In the genomic region with DNA sequence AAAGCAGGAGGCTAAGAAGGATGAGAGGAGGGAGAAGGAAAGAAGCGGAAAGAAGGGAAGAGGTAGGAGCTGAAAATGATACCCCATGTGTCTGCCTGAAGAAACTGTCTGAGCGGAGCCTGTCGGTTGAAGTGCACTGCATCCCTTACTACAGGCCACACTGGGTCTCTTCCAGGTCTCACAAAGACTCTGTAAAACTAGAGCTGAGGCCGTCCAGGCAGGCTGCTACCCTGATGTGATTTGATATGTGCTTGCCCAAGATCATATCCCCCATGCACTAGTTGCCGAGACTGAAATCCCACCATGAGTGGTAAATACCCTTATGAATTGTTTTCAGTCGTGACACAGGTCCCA, we compare ENCODE assay signal across 1 cellular context.
TF ChIP-seq lines count a peak whose summit lies in the region.

No MANE protein-coding gene starts in this region.

TF ChIP-seq in GM23338, 12 proteins besides CTCF, POLR2A, EP300 and RAD21 (continued from another document):
- TF ChIP-seq, protein P1, sequence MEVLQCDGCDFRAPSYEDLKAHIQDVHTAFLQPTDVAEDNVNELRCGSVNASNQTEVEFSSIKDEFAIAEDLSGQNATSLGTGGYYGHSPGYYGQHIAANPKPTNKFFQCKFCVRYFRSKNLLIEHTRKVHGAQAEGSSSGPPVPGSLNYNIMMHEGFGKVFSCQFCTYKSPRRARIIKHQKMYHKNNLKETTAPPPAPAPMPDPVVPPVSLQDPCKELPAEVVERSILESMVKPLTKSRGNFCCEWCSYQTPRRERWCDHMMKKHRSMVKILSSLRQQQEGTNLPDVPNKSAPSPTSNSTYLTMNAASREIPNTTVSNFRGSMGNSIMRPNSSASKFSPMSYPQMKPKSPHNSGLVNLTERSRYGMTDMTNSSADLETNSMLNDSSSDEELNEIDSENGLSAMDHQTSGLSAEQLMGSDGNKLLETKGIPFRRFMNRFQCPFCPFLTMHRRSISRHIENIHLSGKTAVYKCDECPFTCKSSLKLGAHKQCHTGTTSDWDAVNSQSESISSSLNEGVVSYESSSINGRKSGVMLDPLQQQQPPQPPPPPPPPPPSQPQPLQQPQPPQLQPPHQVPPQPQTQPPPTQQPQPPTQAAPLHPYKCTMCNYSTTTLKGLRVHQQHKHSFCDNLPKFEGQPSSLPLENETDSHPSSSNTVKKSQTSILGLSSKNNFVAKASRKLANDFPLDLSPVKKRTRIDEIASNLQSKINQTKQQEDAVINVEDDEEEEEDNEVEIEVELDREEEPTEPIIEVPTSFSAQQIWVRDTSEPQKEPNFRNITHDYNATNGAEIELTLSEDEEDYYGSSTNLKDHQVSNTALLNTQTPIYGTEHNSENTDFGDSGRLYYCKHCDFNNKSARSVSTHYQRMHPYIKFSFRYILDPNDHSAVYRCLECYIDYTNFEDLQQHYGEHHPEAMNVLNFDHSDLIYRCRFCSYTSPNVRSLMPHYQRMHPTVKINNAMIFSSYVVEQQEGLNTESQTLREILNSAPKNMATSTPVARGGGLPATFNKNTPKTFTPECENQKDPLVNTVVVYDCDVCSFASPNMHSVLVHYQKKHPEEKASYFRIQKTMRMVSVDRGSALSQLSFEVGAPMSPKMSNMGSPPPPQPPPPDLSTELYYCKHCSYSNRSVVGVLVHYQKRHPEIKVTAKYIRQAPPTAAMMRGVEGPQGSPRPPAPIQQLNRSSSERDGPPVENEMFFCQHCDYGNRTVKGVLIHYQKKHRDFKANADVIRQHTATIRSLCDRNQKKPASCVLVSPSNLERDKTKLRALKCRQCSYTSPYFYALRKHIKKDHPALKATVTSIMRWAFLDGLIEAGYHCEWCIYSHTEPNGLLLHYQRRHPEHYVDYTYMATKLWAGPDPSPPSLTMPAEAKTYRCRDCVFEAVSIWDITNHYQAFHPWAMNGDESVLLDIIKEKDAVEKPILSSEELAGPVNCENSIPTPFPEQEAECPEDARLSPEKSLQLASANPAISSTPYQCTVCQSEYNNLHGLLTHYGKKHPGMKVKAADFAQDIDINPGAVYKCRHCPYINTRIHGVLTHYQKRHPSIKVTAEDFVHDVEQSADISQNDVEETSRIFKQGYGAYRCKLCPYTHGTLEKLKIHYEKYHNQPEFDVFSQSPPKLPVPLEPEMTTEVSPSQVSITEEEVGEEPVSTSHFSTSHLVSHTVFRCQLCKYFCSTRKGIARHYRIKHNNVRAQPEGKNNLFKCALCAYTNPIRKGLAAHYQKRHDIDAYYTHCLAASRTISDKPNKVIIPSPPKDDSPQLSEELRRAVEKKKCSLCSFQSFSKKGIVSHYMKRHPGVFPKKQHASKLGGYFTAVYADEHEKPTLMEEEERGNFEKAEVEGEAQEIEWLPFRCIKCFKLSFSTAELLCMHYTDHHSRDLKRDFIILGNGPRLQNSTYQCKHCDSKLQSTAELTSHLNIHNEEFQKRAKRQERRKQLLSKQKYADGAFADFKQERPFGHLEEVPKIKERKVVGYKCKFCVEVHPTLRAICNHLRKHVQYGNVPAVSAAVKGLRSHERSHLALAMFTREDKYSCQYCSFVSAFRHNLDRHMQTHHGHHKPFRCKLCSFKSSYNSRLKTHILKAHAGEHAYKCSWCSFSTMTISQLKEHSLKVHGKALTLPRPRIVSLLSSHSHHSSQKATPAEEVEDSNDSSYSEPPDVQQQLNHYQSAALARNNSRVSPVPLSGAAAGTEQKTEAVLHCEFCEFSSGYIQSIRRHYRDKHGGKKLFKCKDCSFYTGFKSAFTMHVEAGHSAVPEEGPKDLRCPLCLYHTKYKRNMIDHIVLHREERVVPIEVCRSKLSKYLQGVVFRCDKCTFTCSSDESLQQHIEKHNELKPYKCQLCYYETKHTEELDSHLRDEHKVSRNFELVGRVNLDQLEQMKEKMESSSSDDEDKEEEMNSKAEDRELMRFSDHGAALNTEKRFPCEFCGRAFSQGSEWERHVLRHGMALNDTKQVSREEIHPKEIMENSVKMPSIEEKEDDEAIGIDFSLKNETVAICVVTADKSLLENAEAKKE (CRISPR knock-in tag; IDR thresholded peaks at IDR 0.05): no peak
- TF ChIP-seq, protein P2, sequence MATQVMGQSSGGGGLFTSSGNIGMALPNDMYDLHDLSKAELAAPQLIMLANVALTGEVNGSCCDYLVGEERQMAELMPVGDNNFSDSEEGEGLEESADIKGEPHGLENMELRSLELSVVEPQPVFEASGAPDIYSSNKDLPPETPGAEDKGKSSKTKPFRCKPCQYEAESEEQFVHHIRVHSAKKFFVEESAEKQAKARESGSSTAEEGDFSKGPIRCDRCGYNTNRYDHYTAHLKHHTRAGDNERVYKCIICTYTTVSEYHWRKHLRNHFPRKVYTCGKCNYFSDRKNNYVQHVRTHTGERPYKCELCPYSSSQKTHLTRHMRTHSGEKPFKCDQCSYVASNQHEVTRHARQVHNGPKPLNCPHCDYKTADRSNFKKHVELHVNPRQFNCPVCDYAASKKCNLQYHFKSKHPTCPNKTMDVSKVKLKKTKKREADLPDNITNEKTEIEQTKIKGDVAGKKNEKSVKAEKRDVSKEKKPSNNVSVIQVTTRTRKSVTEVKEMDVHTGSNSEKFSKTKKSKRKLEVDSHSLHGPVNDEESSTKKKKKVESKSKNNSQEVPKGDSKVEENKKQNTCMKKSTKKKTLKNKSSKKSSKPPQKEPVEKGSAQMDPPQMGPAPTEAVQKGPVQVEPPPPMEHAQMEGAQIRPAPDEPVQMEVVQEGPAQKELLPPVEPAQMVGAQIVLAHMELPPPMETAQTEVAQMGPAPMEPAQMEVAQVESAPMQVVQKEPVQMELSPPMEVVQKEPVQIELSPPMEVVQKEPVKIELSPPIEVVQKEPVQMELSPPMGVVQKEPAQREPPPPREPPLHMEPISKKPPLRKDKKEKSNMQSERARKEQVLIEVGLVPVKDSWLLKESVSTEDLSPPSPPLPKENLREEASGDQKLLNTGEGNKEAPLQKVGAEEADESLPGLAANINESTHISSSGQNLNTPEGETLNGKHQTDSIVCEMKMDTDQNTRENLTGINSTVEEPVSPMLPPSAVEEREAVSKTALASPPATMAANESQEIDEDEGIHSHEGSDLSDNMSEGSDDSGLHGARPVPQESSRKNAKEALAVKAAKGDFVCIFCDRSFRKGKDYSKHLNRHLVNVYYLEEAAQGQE (IDR thresholded peaks at IDR 0.05; ENCODE audit: unreplicated experiment): no peak
- TF ChIP-seq, protein P3, sequence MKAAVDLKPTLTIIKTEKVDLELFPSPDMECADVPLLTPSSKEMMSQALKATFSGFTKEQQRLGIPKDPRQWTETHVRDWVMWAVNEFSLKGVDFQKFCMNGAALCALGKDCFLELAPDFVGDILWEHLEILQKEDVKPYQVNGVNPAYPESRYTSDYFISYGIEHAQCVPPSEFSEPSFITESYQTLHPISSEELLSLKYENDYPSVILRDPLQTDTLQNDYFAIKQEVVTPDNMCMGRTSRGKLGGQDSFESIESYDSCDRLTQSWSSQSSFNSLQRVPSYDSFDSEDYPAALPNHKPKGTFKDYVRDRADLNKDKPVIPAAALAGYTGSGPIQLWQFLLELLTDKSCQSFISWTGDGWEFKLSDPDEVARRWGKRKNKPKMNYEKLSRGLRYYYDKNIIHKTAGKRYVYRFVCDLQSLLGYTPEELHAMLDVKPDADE (IDR thresholded peaks at IDR 0.05): no peak
- TF ChIP-seq CREB1 (CRISPR knock-in tag; IDR thresholded peaks at IDR 0.05; ENCODE audit: low read depth): no peak
